Comparison of ENCODE assay signal across 7 cellular contexts in the genomic region with DNA sequence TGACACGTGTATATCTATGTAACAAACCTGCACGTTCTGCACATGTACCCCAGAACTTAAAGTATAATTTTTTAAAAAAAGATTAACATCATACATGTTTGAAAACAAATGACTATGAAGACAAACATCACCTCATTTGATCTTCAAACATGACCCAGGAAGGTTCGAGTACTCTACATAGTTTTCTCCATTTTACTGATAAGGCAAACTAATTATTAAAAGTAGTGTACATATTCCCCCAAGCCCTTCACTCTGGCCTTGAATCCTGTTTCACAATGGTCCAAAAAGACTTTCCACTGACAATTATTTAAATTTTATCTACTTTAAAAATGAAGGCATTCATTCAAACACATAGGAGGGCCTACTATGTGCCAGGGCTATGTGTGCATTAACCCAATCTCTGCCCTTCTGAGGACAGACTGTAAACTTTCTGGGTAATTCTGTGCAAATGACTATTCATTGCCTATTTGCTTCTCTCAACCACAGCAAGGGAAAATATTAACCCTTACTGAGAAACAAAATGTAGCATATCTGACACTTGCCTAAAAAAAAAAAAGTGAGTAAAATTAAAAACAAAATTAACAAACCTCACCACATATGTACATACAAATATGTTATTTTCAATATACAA.
"Had no signal": no experiment of that assay in that cellular context is flagged by ENCODE, and none has a peak within 500 bp of the region (broad histone marks: within the 10 kb centered on the region; RNA-seq: fewer than 3 reads in every experiment).

No MANE protein-coding gene starts in this region.

- H3K9me3 ChIP-seq: HAP-1 had no signal

- ATAC-seq: HCT116 had no signal

- H3K9ac ChIP-seq: GM23248 had no signal

- H2AFZ ChIP-seq: GM23248 had no signal

- H3K27ac ChIP-seq: GM23248 had no signal

- DNase-seq: GM23248, GOT3, H7, IMR-90, KBM-7 had no signal

- H3K4me3 ChIP-seq: GM23248, HAP-1 had no signal

- H3K4me1 ChIP-seq: HAP-1 had no signal

- H3K36me3 ChIP-seq: HAP-1 had no signal
